ENCODE assay signal across 3 cellular contexts in the genomic region with DNA sequence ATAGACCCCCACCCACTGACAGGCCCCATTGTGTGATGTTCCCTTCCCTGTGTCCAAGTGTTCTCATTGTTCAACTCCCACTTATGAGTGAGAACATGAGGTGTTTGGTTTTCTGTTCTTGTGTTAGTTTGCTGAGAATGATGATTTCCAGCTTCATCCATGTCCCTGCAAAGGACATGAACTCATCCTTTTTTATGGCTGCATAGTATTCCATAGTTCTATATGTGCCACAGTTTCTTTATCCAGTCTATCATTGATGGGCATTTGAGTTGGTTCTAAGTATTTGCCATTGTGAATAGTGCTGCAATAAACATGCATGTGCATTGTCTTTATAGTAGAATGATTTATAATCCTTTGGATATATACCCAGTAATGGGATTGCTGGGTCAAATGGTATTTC. TPM values are rescaled to one million over a fixed set of nuclear protein-coding genes. Genes with fewer than 3 reads are reported as not detected.
"Had no signal": no experiment of that assay in that cellular context is flagged by ENCODE, and none has a peak within 500 bp of the region (broad histone marks: within the 10 kb centered on the region; RNA-seq: fewer than 3 reads in every experiment).

No MANE protein-coding gene starts in this region.

RNA-seq across cellular contexts. Expression of gene DACT1, which starts 57.7 kb away (rescaled TPM):
- total RNA-seq: HepG2, HT-29, HT1080 had no signal
